ENCODE assay signal across 10 cellular contexts in genomic region chr9:113350937-113351336, GRCh38. TPM values are rescaled to one million over a fixed set of nuclear protein-coding genes. Genes with fewer than 3 reads are reported as not detected.
DNase-seq lines count a peak whose midpoint lies in the region; ATAC-seq and TF ChIP-seq lines count a peak whose summit lies in the region.
"Had no signal": no experiment of that assay in that cellular context is flagged by ENCODE, and none has a peak within 500 bp of the region (broad histone marks: within the 10 kb centered on the region; RNA-seq: fewer than 3 reads in every experiment).

No MANE protein-coding gene starts in this region.

- H3K27ac ChIP-seq in H9 (ENCODE audit: insufficient read length, low read depth, low read length), result no peak overlapping the region
- no peak overlapping the region for H3K27ac ChIP-seq in aorta (ENCODE audit: low read depth in 1 of 2, low read length in 2 of 2)

- no peak overlapping the region for H2AFZ ChIP-seq in H9 (ENCODE audit: low read length)

- no peak overlapping the region for H2BK120ac ChIP-seq in H9 (ENCODE audit: low read depth, low read length, poor library complexity, severe bottlenecking)

- no peak overlapping the region for H3K4ac ChIP-seq in H9 (ENCODE audit: low read depth, low read length)

- H3K23ac ChIP-seq in H9 (ENCODE audit: insufficient read length, low read depth, low read length), result no peak overlapping the region

- no peaks in the 10 kb centered on the region for H4K20me1 ChIP-seq in H9 (ENCODE audit: control insufficient read depth, insufficient read depth, insufficient read length)

- intact Hi-C loops in aorta (cut with DNase I), result no loop called here

- H3K9me3 ChIP-seq in H9 (ENCODE audit: control insufficient read depth, low read depth, low read length) (no peaks in the 10 kb centered on the region), iPS-15b (ENCODE audit: control insufficient read depth, insufficient read depth, low read length) (no peaks in the 10 kb centered on the region), aorta (ENCODE audit: control insufficient read depth, low read length) (no peaks in the 10 kb centered on the region)
- H3K9me3 ChIP-seq: thyroid gland had no signal

- peak overlapping the region; percentile 88 for H3K4me3 ChIP-seq in iPS-15b (ENCODE audit: low read depth, low read length)
- H3K4me3 ChIP-seq in aorta (ENCODE audit: low read length in 2 of 2), result no peak overlapping the region

- H2BK12ac ChIP-seq in H9 (ENCODE audit: insufficient read length, low read depth, low read length), result no peak overlapping the region

- H3K36me3 Mint-ChIP-seq in H9 (ENCODE audit: insufficient read depth in 1 of 3, low read depth in 3 of 3), result no peaks in the 10 kb centered on the region; a peak in 1 of 7 replicates
- peaks cover 4% of the 10 kb centered on the region for H3K36me3 Mint-ChIP-seq in T-helper 1 cell treated with Interleukin-12 subunit alpha and Interleukin-12 subunit beta and Interleukin-4 antibody, amounts not matched to agents 30 μg/mL and 1 μg/mL, for 36 hours (ENCODE audit: low read depth)

- no peak overlapping the region for H4K91ac ChIP-seq in H9 (ENCODE audit: insufficient read length, low read depth, low read length)

- no peak for ATAC-seq in aorta (ENCODE audit: low FRiP score)

- peak overlapping the region; percentile 77 to 89; a peak in 3 of 5 replicates for H3K4me3 Mint-ChIP-seq in H9
- peak overlapping the region; percentile 83 for H3K4me3 Mint-ChIP-seq in T-helper 1 cell treated with Interleukin-12 subunit alpha and Interleukin-12 subunit beta and Interleukin-4 antibody, amounts not matched to agents 30 μg/mL and 1 μg/mL, for 36 hours

- H3K4me1 ChIP-seq in H9 (ENCODE audit: insufficient read depth, low read length) (peaks cover 2% of the 10 kb centered on the region; the same call in 1 of the 2 replicates), iPS-15b (ENCODE audit: control insufficient read depth, insufficient read depth, low read length) (peaks cover 8% of the 10 kb centered on the region), aorta (ENCODE audit: control insufficient read depth in 1 of 2, insufficient read depth in 2 of 2, low read length in 2 of 2) (no peaks in the 10 kb centered on the region)

- H2BK20ac ChIP-seq in H9 (ENCODE audit: low read depth, low read length, poor library complexity, severe bottlenecking), result no peak overlapping the region

- H3K36me3 ChIP-seq in iPS-15b (ENCODE audit: control insufficient read depth, insufficient read depth, low read length) (no peaks in the 10 kb centered on the region), aorta (ENCODE audit: control insufficient read depth in 1 of 2, insufficient read depth in 2 of 2, low read length in 1 of 2) (no peaks in the 10 kb centered on the region)
- H3K36me3 ChIP-seq: thyroid gland had no signal

- no peak overlapping the region for H3K27ac Mint-ChIP-seq in H9
- peak overlapping the region; percentile 86 for H3K27ac Mint-ChIP-seq in T-helper 1 cell treated with Interleukin-12 subunit alpha and Interleukin-12 subunit beta and Interleukin-4 antibody, amounts not matched to agents 30 μg/mL and 1 μg/mL, for 36 hours

- no peak overlapping the region for H4K8ac ChIP-seq in H9 (replicated peaks; ENCODE audit: insufficient read length, low read depth, low read length)

- H3K27me3 Mint-ChIP-seq in H9 (ENCODE audit: low read depth), result peaks cover 43% of the 10 kb centered on the region
- H3K27me3 Mint-ChIP-seq in T-helper 1 cell treated with Interleukin-12 subunit alpha and Interleukin-12 subunit beta and Interleukin-4 antibody, amounts not matched to agents 30 μg/mL and 1 μg/mL, for 36 hours (ENCODE audit: low read depth), result no peaks in the 10 kb centered on the region

- no peak overlapping the region for H2BK5ac ChIP-seq in H9 (ENCODE audit: insufficient read length, low read length)

- no peaks in the 10 kb centered on the region for H3K79me2 ChIP-seq in H9 (ENCODE audit: insufficient read depth, low read length)

- H3K14ac ChIP-seq in H9 (ENCODE audit: insufficient read depth, low read length), result no peak overlapping the region

- H4K5ac ChIP-seq in H9 (ENCODE audit: insufficient read length, low read depth, low read length), result no peak overlapping the region

- H3K4me2 ChIP-seq in H9 (ENCODE audit: insufficient read depth, insufficient read length, low read length), result no peak overlapping the region

- no peak overlapping the region for H3T11ph ChIP-seq in H9 (ENCODE audit: low read length)

- no peak overlapping the region for H3K18ac ChIP-seq in H9 (ENCODE audit: insufficient read length, low read depth, low read length)

- peaks cover 20 to 21% of the 10 kb centered on the region in 2 experiments for H3K4me1 Mint-ChIP-seq in H9
- H3K4me1 Mint-ChIP-seq in T-helper 1 cell treated with Interleukin-12 subunit alpha and Interleukin-12 subunit beta and Interleukin-4 antibody, amounts not matched to agents 30 μg/mL and 1 μg/mL, for 36 hours (ENCODE audit: low read depth), result peaks cover 35% of the 10 kb centered on the region

- no CpG with 5 or more reads among the region's 6 CpGs for whole genome bisulfite sequencing in H9 (ENCODE audit: extremely low coverage, insufficient read length, low lambda C conversion rate)
- WGBS in aorta, 2 donors, result 76 to 85% methylated on average over 6 of the region's 6 CpGs

- no peak overlapping the region for H2AK5ac ChIP-seq in H9 (ENCODE audit: insufficient read length, low read length)

- no peaks in the 10 kb centered on the region for H3K79me1 ChIP-seq in H9 (ENCODE audit: insufficient read depth, low read depth, low read length, poor library complexity, severe bottlenecking)

- H3K27me3 ChIP-seq in H9 (ENCODE audit: insufficient read depth, low read length) (no peaks in the 10 kb centered on the region), iPS-15b (ENCODE audit: control insufficient read depth, insufficient read depth, low read length) (peaks cover 33% of the 10 kb centered on the region), aorta (ENCODE audit: control insufficient read depth in 1 of 2, insufficient read depth in 2 of 2, low read length in 1 of 2) (no peaks in the 10 kb centered on the region)
- H3K27me3 ChIP-seq: thyroid gland had no signal

- H2BK15ac ChIP-seq in H9 (ENCODE audit: low read depth, low read length), result no peak overlapping the region

- no peaks in the 10 kb centered on the region for H3K9me3 Mint-ChIP-seq in H9
- H3K9me3 Mint-ChIP-seq in T-helper 1 cell treated with Interleukin-12 subunit alpha and Interleukin-12 subunit beta and Interleukin-4 antibody, amounts not matched to agents 30 μg/mL and 1 μg/mL, for 36 hours, result no peaks in the 10 kb centered on the region

- no peak for TF ChIP-seq CTCF in H9 (conservative IDR thresholded peaks at IDR 0.05)

- peaks cover 9% of the 10 kb centered on the region for H3K23me2 ChIP-seq in H9 (ENCODE audit: insufficient read length, low read depth, low read length, poor library complexity, severe bottlenecking)

- DNase-seq in GDM1 (lab: John Stamatoyannopoulos, UW) (peak; percentile 77), H9 (no peak), mucosa of gallbladder (ENCODE audit: low spot score) (no peak), amniotic stem cell (lab: John Stamatoyannopoulos, UW) (no peak), NCI-H526 treated with DMSO at 0.1 percent for 48 hours (lab: John Stamatoyannopoulos, UW) (no peak), aorta (no peak)
- DNase-seq: NCI-H1436 treated with DMSO at 0.1 percent for 48 hours had no signal

- no peak overlapping the region for H3K9ac ChIP-seq in H9 (ENCODE audit: extremely low read depth, insufficient read length, low read length)
- H3K9ac ChIP-seq in iPS-15b (ENCODE audit: low read depth, low read length), result no peak overlapping the region

- H3K56ac ChIP-seq in H9 (ENCODE audit: insufficient read length, low read depth, low read length), result no peak overlapping the region

RNA-seq across cellular contexts. Expression of gene BSPRY, which starts 1.6 kb away (rescaled TPM):
- total RNA-seq in H9 (2021) (4.5 and 5.1 TPM in 2 replicates), mucosa of gallbladder (16.0 TPM), aorta (under 1 TPM; 0.19 to 0.48 TPM)
- 1 to 10 TPM in 1 of 2 donors, under 1 TPM in 1; 0.18 to 2.6 TPM for polyA plus RNA-seq in aorta

RNA-seq across cellular contexts. Expression of gene WDR31, which starts 10.9 kb away (rescaled TPM):
- total RNA-seq in H9 (2021) (0.59 and 0.72 TPM in 2 replicates), mucosa of gallbladder (8.1 TPM), aorta (1 to 10 TPM; 1.1 to 2.1 TPM)
- polyA plus RNA-seq in aorta, result 1 to 10 TPM in 1 of 2 donors, under 1 TPM in 1; 0.54 to 1.1 TPM

RNA-seq across cellular contexts. Expression of gene HDHD3, which starts 25.8 kb away (rescaled TPM):
- total RNA-seq in H9 (2021) (10.8 and 10.9 TPM in 2 replicates), mucosa of gallbladder (102 TPM), aorta (10 to 100 TPM in 1 of 2 donors, 1 to 10 TPM in 1; 8.2 to 13.5 TPM)
- polyA plus RNA-seq in aorta, result 10 to 100 TPM; 21.7 to 23.7 TPM

RNA-seq across cellular contexts. Expression of gene RNF183, which starts 47.8 kb away (rescaled TPM):
- total RNA-seq in H9 (2021) (0.33 TPM in 1 of 2 replicates, not detected in the other), mucosa of gallbladder (5.3 TPM), aorta (not detected)
- not detected for polyA plus RNA-seq in aorta
- total RNA-seq: thyroid gland had no signal

RNA-seq across cellular contexts. Expression of gene ALAD, which starts 50.1 kb away (rescaled TPM):
- total RNA-seq in H9 (2021) (11.5 and 13.2 TPM in 2 replicates), mucosa of gallbladder (108 TPM), aorta (10 to 100 TPM; 26.3 to 40.8 TPM)
- polyA plus RNA-seq in aorta, result 10 to 100 TPM; 42.9 to 54.6 TPM
